ENCODE assay signal across 19 cellular contexts in the genomic region with DNA sequence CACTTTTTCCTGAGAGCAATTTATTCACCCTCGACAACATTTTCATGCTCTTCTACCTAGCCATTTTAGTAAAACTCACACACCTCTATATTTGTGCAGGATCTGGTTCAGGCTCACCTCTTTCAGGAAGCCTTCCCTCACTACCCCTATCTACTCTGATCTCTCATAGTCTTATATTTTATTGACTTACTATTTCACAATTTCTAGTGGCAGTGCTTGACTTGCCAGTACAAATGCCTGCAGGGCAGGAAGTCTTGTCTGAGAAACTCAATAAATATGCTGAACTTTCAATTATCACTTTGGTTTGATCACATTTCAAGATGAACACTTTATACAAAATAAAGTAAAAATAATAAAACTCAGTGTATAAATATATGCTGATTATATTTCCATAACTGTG.
A peak's percentile ranks its signal among the peaks of the same experiment; 100 is the strongest.
DNase-seq lines count a peak whose midpoint lies in the region; ATAC-seq, FAIRE-seq and TF ChIP-seq lines count a peak whose summit lies in the region.
"Had no signal": no experiment of that assay in that cellular context is flagged by ENCODE, and none has a peak within 500 bp of the region (broad histone marks: within the 10 kb centered on the region; RNA-seq: fewer than 3 reads in every experiment).

No MANE protein-coding gene starts in this region.

- H3K36me3 ChIP-seq in upper lobe of right lung: no peaks in the 10 kb centered on the region
- H3K36me3 ChIP-seq in neural progenitor cell: no peaks in the 10 kb centered on the region
- H3K36me3 ChIP-seq in pancreas: no peaks in the 10 kb centered on the region
- H3K36me3 ChIP-seq: BE2C, SJSA1 had no signal

- H3K27ac Mint-ChIP-seq in glutamatergic neuron (ENCODE audit: unreplicated experiment) (no peak overlapping the region), neural progenitor cell (no peak overlapping the region)

- H3K9me3 ChIP-seq in upper lobe of right lung (no peaks in the 10 kb centered on the region), neural progenitor cell (ENCODE audit: low read depth) (no peaks in the 10 kb centered on the region), pancreas (no peaks in the 10 kb centered on the region)
- H3K9me3 ChIP-seq: BE2C, SJSA1 had no signal

- TF ChIP-seq CTCF in LNCaP clone FGC (IDR thresholded peaks at IDR 0.05; ENCODE audit: control insufficient read depth, extremely low read depth, insufficient read depth): no peak
- TF ChIP-seq CTCF in RWPE1 (conservative IDR thresholded peaks at IDR 0.05; ENCODE audit: low read depth): no peak
- TF ChIP-seq CTCF in glutamatergic neuron (IDR thresholded peaks at IDR 0.05; ENCODE audit: partially characterized antibody, unreplicated experiment): no peak
- TF ChIP-seq CTCF in upper lobe of right lung (IDR thresholded peaks at IDR 0.05): no peak
- no peak for TF ChIP-seq CTCF in neural progenitor cell (IDR thresholded peaks at IDR 0.05)
- TF ChIP-seq CTCF in pancreas (IDR thresholded peaks at IDR 0.05): no peak

- H3K4me1 ChIP-seq in upper lobe of right lung: peaks cover 3% of the 10 kb centered on the region
- no peaks in the 10 kb centered on the region for H3K4me1 ChIP-seq in neural progenitor cell
- no peaks in the 10 kb centered on the region for H3K4me1 ChIP-seq in pancreas

- H3K27ac ChIP-seq in RWPE1: no peak overlapping the region
- H3K27ac ChIP-seq in upper lobe of right lung: no peak overlapping the region
- no peak overlapping the region for H3K27ac ChIP-seq in neural progenitor cell
- no peak overlapping the region for H3K27ac ChIP-seq in pancreas
- H3K27ac ChIP-seq: KMS-11, SJSA1 had no signal

- ATAC-seq in upper lobe of right lung (peak; percentile 62), Right ventricle myocardium inferior (no peak), pancreas (no peak)

- CTCF ChIA-PET in RWPE1 (lab: Yijun Ruan, JAX): interaction anchor here (0.5 kb wide), 1 partner anchor 1454 kb away, joined by 4 read pairs; no protein-coding TSS in a partner anchor

- DNase-seq in LNCaP clone FGC (ENCODE audit: low read depth) (peak; percentile 27), RWPE1 (ENCODE audit: low spot score) (peak; percentile 32), glutamatergic neuron (no peak), upper lobe of right lung (no peak), neural progenitor cell (ENCODE audit: low spot score) (no peak), Right ventricle myocardium inferior (ENCODE audit: missing footprints) (no peak), pancreas (no peak)
- DNase-seq: BE2C, DMS 273 treated with DMSO at 0.1 percent for 48 hours, DMS79 treated with DMSO at 0.1 percent for 48 hours, IMR-90, NCI-H1694, NCI-H2081, NCI-H2171, NCI-H446, NCI-H526 had no signal

- FAIRE-seq in pancreas (lab: Jason Lieb, UNC): no peak
- FAIRE-seq: GM12891 had no signal

- H3K36me3 Mint-ChIP-seq in glutamatergic neuron (ENCODE audit: unreplicated experiment): no peaks in the 10 kb centered on the region
- H3K36me3 Mint-ChIP-seq in neural progenitor cell: no peaks in the 10 kb centered on the region

- no peaks in the 10 kb centered on the region for H3F3A ChIP-seq in neural progenitor cell (ENCODE audit: low read depth)

- intact Hi-C loops in upper lobe of right lung (cut with DNase I) (no loop called here), Right ventricle myocardium inferior (cut with DNase I) (no loop called here), pancreas (cut with DNase I) (no loop called here)

- H3K79me2 ChIP-seq in neural progenitor cell (ENCODE audit: low read depth): no peaks in the 10 kb centered on the region

- no peak overlapping the region for H2AFZ ChIP-seq in neural progenitor cell (replicated peaks)

- H3K27me3 ChIP-seq in upper lobe of right lung (no peaks in the 10 kb centered on the region), neural progenitor cell (no peaks in the 10 kb centered on the region), pancreas (no peaks in the 10 kb centered on the region)
- H3K27me3 ChIP-seq: BE2C, SJSA1 had no signal

- H3K27me3 Mint-ChIP-seq in glutamatergic neuron (ENCODE audit: unreplicated experiment): no peaks in the 10 kb centered on the region
- peaks cover 2% of the 10 kb centered on the region for H3K27me3 Mint-ChIP-seq in neural progenitor cell (ENCODE audit: insufficient read depth, low read depth)

- no peak overlapping the region for H3K9ac ChIP-seq in neural progenitor cell
- H3K9ac ChIP-seq: KMS-11 had no signal

- H3K9me3 Mint-ChIP-seq in glutamatergic neuron (ENCODE audit: unreplicated experiment) (peaks cover 1% of the 10 kb centered on the region), neural progenitor cell (peaks cover under 1% of the 10 kb centered on the region)

- POLR2A ChIA-PET in RWPE1 (lab: Yijun Ruan, JAX; ENCODE audit: low non-redundant PET): no interaction called here

- H3K4me3 ChIP-seq in LNCaP clone FGC (ENCODE audit: low read depth, low read length) (no peak overlapping the region), upper lobe of right lung (no peak overlapping the region), neural progenitor cell (no peak overlapping the region), pancreas (no peak overlapping the region)
- H3K4me3 ChIP-seq: SJSA1 had no signal

- no peaks in the 10 kb centered on the region for H4K20me1 ChIP-seq in neural progenitor cell (ENCODE audit: low read depth)

- H3K4me2 ChIP-seq in neural progenitor cell: no peak overlapping the region
- H3K4me2 ChIP-seq: KMS-11 had no signal

- 93 to 94% methylated on average over 1 of the region's 1 CpG for WGBS in pancreas, 2 donors

- peak overlapping the region; percentile 13 for H3K4me3 Mint-ChIP-seq in glutamatergic neuron (ENCODE audit: unreplicated experiment)
- H3K4me3 Mint-ChIP-seq in neural progenitor cell: no peak overlapping the region

- H3K4me1 Mint-ChIP-seq in glutamatergic neuron (ENCODE audit: low read depth, unreplicated experiment): peaks cover 8% of the 10 kb centered on the region
- H3K4me1 Mint-ChIP-seq in neural progenitor cell: peaks cover 4% of the 10 kb centered on the region

Comparison
In these comparisons a context has a peak if more than half of its experiments do, and no peak if none do; other contexts are left out.
1. DNase-seq: peak in LNCaP clone FGC (single experiment) and RWPE1 (single experiment); none in glutamatergic neuron (single experiment), upper lobe of right lung (single experiment), neural progenitor cell (single experiment), Right ventricle myocardium inferior (single experiment) and pancreas (0 of 6).